In the genomic region with DNA sequence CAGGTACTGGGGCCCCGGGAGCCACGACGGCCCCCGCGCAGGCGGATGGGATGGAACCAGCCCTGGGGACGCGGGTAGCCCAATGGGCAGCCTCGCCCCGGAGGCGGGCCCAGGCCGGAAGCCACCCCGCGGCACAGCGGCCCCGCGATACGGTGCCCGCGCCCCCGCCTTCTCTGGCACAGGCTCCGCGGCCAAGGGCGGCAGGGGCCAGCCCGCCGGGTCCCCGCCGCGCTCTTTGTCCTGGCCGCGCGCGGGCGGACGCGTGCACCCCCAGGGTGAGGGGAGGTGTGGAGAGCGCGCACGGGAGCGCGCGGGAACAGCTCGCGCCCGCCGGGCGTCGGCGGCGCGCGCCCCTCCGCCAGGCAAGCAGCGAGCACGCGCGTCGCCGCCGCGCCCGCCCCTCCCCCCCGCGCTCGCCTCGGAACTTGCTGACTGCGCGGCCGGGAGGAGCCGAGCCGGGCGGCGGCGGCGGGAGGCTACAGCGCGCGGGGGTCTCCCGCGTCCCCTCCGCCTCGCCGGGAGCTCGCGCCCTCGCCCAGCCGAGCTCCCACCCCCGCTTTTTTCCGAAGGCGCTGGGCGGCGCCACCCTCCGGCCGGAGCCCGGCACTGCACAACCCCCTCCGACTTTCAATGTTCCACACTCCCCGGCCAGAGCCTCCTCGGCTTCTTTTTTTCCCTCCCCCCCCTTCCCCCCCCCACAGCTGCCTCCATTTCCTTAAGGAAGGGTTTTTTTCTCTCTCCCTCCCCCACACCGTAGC, we compare ENCODE assay signal across 8 cellular contexts.
A peak's percentile ranks its signal among the peaks of the same experiment; 100 is the strongest.
DNase-seq lines count a peak whose midpoint lies in the region; ATAC-seq lines count a peak whose summit lies in the region.

UBE2E3 (plus strand) TSS at position 421 of the 758 bp plus-strand sequence. CDS start 1,438 bp downstream, outside the sequence.

- peak; percentile 30 for DNase-seq in NK-92 treated with Interleukin-12 subunit alpha and Interleukin-12 subunit beta, amount 100 ng/mL, for 24 hours (lab: John Stamatoyannopoulos, UW)
- DNase-seq in NK-92 (lab: John Stamatoyannopoulos, UW; ENCODE audit: unreplicated experiment) (no peak), NCI-H2171 (lab: John Stamatoyannopoulos, UW) (peak; percentile 62), islet precursor cell (peak; percentile 95)
- DNase-seq in activated CD4-positive, CD25-positive, alpha-beta regulatory T cell treated with anti-CD3 and anti-CD28 coated beads, Interleukin-2, amount 50 U/mL, for 16 hours (ENCODE audit: low read depth, low spot score): peak; percentile 52
- peak; percentile 72 for DNase-seq in central memory CD4-positive, alpha-beta T cell
- DNase-seq in stimulated activated CD4-positive, alpha-beta T cell treated with anti-CD3 and anti-CD28 coated beads, Interleukin-12 subunit alpha, Interleukin-12 subunit beta, amount 100 ng/mL, for 48 hours (ENCODE audit: low read depth in 2 of 3, low spot score in 1 of 3): peak; percentile 66 to 72 (median 67)

- ATAC-seq in HG02938 (IDR thresholded peaks at IDR 0.05; ENCODE audit: unreplicated experiment): peak; percentile 68
